Comparison of ENCODE assay signal across 27 cellular contexts in genomic region chr17:52237151-52237550, GRCh38.
"Had no signal": no experiment of that assay in that cellular context is flagged by ENCODE, and none has a peak within 500 bp of the region (broad histone marks: within the 10 kb centered on the region; RNA-seq: fewer than 3 reads in every experiment).

No MANE protein-coding gene starts in this region.

- H3K36me3 Mint-ChIP-seq: activated naive CD8-positive, alpha-beta T cell treated with anti-CD3 and anti-CD28 coated beads for 36 hours; brain; natural killer cell treated with Interleukin-12 subunit alpha and Interleukin-12 subunit beta and Interleukin-15 and Interleukin-18, amount 100 ng/mL, for 72 hours had no signal

- H3K9me3 Mint-ChIP-seq: activated B cell treated with CpG ODN at 0.5 μM for 24 hours; activated naive CD8-positive, alpha-beta T cell treated with anti-CD3 and anti-CD28 coated beads for 36 hours; activated T-cell treated with anti-CD3 and anti-CD28 coated beads, Interleukin-2, amount 50 U/mL, for 72 hours; T-helper 2 cell treated with Interferon-gamma antibody and Interleukin-4, amounts not matched to agents 5 μg/mL and 100 μg/mL, for 36 hours had no signal

- H3K27ac ChIP-seq: adrenal gland, heart left ventricle, left ventricle myocardium inferior, spleen, suprapubic skin, tibial artery had no signal

- H3K4me3 ChIP-seq: adrenal gland, heart left ventricle, left ventricle myocardium inferior, lung, mucosa of descending colon, spleen, suprapubic skin, tibial artery had no signal

- H3K4me1 Mint-ChIP-seq: activated B cell treated with CpG ODN at 0.5 μM for 24 hours; activated CD4-positive, alpha-beta T cell treated with anti-CD3 and anti-CD28 coated beads for 36 hours; activated naive CD8-positive, alpha-beta T cell treated with anti-CD3 and anti-CD28 coated beads for 36 hours; brain had no signal

- DNase-seq: activated B cell treated with CpG ODN at 0.5 μM for 24 hours; activated CD4-positive, alpha-beta T cell treated with anti-CD3 and anti-CD28 coated beads for 36 hours; activated CD4-positive, alpha-beta T cell treated with anti-CD3 and anti-CD28 coated beads, Interleukin-2, amount 50 U/mL, for 4 hours; activated naive CD4-positive, alpha-beta T cell; activated naive CD8-positive, alpha-beta T cell treated with anti-CD3 and anti-CD28 coated beads for 36 hours; activated T-cell treated with anti-CD3 and anti-CD28 coated beads for 4 hours; activated T-cell treated with anti-CD3 and anti-CD28 coated beads, Interleukin-2, amount 50 U/mL, for 72 hours; aorta; caudate nucleus; cortex of kidney; effector memory CD8-positive, alpha-beta T cell; foreskin fibroblast; heart left ventricle; left ventricle myocardium inferior; mucosa of descending colon; right cardiac atrium; spleen; stimulated activated naive CD4-positive, alpha-beta T cell; T-helper 1 cell; tibial artery had no signal

- H3K27me3 ChIP-seq: adrenal gland, heart left ventricle, spleen, suprapubic skin, tibial artery had no signal

- H3K27me3 Mint-ChIP-seq: activated B cell treated with CpG ODN at 0.5 μM for 24 hours; brain; effector memory CD8-positive, alpha-beta T cell; natural killer cell treated with Interleukin-12 subunit alpha and Interleukin-12 subunit beta and Interleukin-15 and Interleukin-18, amount 100 ng/mL, for 72 hours had no signal

- H3K36me3 ChIP-seq: adrenal gland, heart left ventricle, left ventricle myocardium inferior, spleen, suprapubic skin, tibial artery had no signal

- ATAC-seq: activated CD4-positive, alpha-beta T cell treated with anti-CD3 and anti-CD28 coated beads for 36 hours; activated T-cell treated with anti-CD3 and anti-CD28 coated beads, Interleukin-2, amount 50 U/mL, for 72 hours; effector memory CD8-positive, alpha-beta T cell; esophagus mucosa; heart left ventricle; mucosa of descending colon; natural killer cell treated with Interleukin-12 subunit alpha and Interleukin-12 subunit beta and Interleukin-15 and Interleukin-18, amount 100 ng/mL, for 72 hours; right cardiac atrium had no signal

- H3K4me3 Mint-ChIP-seq: activated B cell treated with CpG ODN at 0.5 μM for 24 hours; activated CD4-positive, alpha-beta T cell treated with anti-CD3 and anti-CD28 coated beads for 36 hours; activated naive CD8-positive, alpha-beta T cell treated with anti-CD3 and anti-CD28 coated beads for 36 hours; activated T-cell treated with anti-CD3 and anti-CD28 coated beads, Interleukin-2, amount 50 U/mL, for 72 hours; brain; effector memory CD8-positive, alpha-beta T cell; natural killer cell treated with Interleukin-12 subunit alpha and Interleukin-12 subunit beta and Interleukin-15 and Interleukin-18, amount 100 ng/mL, for 72 hours; T-helper 2 cell treated with Interferon-gamma antibody and Interleukin-4, amounts not matched to agents 5 μg/mL and 100 μg/mL, for 36 hours had no signal

- H3K27ac Mint-ChIP-seq: activated B cell treated with CpG ODN at 0.5 μM for 24 hours; activated CD4-positive, alpha-beta T cell treated with anti-CD3 and anti-CD28 coated beads for 36 hours; activated naive CD8-positive, alpha-beta T cell treated with anti-CD3 and anti-CD28 coated beads for 36 hours; activated T-cell treated with anti-CD3 and anti-CD28 coated beads, Interleukin-2, amount 50 U/mL, for 72 hours; brain; effector memory CD8-positive, alpha-beta T cell; natural killer cell treated with Interleukin-12 subunit alpha and Interleukin-12 subunit beta and Interleukin-15 and Interleukin-18, amount 100 ng/mL, for 72 hours; T-helper 2 cell treated with Interferon-gamma antibody and Interleukin-4, amounts not matched to agents 5 μg/mL and 100 μg/mL, for 36 hours had no signal

- H3K4me1 ChIP-seq: adrenal gland, heart left ventricle, left ventricle myocardium inferior, spleen, suprapubic skin, tibial artery had no signal
